Comparison of ENCODE assay signal across 1 cellular context in genomic region chr1:160403244-160403643, GRCh38.
TF ChIP-seq lines count a peak whose summit lies in the region.

No MANE protein-coding gene starts in this region.

TF ChIP-seq in K562, 482 proteins besides CTCF, POLR2A, EP300 and RAD21:
- TF ChIP-seq ASH1L (IDR thresholded peaks at IDR 0.05; ENCODE audit: borderline replicate concordance, low read depth, partially characterized antibody) (no peak), MNT (conservative IDR thresholded peaks at IDR 0.05) (no peak), ZNF316 (IDR thresholded peaks at IDR 0.05) (no peak), NR2C2 (CRISPR knock-in tag; IDR thresholded peaks at IDR 0.05) (no peak), NR2C2 (tag; IDR thresholded peaks at IDR 0.05) (peak; percentile 49; the same call in 1 of the 2 replicates), FOXK1 (CRISPR knock-in tag; IDR thresholded peaks at IDR 0.05; ENCODE audit: borderline replicate concordance) (no peak), PML (IDR thresholded peaks at IDR 0.05; ENCODE audit: low read length) (no peak), CBX8 (IDR thresholded peaks at IDR 0.05; ENCODE audit: borderline replicate concordance, extremely low read depth, low read depth, low read length, poor library complexity, severe bottlenecking) (no peak)
